In the genomic region with DNA sequence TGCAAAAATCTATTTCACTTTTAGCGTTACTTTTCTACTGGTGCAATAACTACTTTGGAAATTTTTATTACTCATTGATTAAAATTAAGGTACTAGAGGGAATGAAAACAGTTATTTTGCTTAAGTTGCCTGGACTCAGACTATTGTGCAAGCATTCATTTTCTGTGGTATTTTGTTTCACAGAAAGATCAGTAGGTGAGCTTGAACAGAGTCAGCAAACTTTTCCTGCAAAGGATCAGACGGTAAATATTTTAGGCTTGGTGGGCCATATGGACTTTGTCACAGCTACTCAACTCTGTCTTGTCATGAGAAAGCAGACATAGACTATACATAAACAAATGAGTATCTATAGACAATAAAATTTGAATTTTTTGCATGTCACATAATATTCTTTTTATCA, we compare ENCODE assay signal across 19 cellular contexts.
"Had no signal": no experiment of that assay in that cellular context is flagged by ENCODE, and none has a peak within 500 bp of the region (broad histone marks: within the 10 kb centered on the region; RNA-seq: fewer than 3 reads in every experiment).

No MANE protein-coding gene starts in this region.

- H3K4me1 ChIP-seq: breast epithelium, esophagus muscularis mucosa, lower lobe of right lung, suprapubic skin, upper lobe of left lung had no signal

- H3K27ac ChIP-seq: breast epithelium, esophagus muscularis mucosa, lower lobe of right lung, neutrophil, sigmoid colon, suprapubic skin, upper lobe of left lung had no signal

- H3K4me3 ChIP-seq: breast epithelium, esophagus muscularis mucosa, lower lobe of right lung, sigmoid colon, suprapubic skin, upper lobe of left lung had no signal

- H3K9me3 ChIP-seq: esophagus muscularis mucosa, lower lobe of right lung, neutrophil, sigmoid colon, upper lobe of left lung had no signal

- DNase-seq: activated CD4-positive, alpha-beta T cell treated with anti-CD3 and anti-CD28 coated beads for 1 hour; activated CD4-positive, alpha-beta T cell treated with anti-CD3 and anti-CD28 coated beads, Interleukin-2, amount 50 U/mL, for 48 hours; activated CD8-positive, alpha-beta memory T cell treated with anti-CD3 and anti-CD28 coated beads, Interleukin-2, amount 10 ng/mL, durations not matched to agents 7 days and 5 days; activated effector memory CD4-positive, alpha-beta T cell treated with Interleukin-2 at 50 U/mL for 16 hours; activated T-cell treated with anti-CD3 and anti-CD28 coated beads, Interleukin-2, amount 50 U/mL, for 24 hours; amygdala; hypothalamus; lower lobe of right lung; naive thymus-derived CD4-positive, alpha-beta T cell; sigmoid colon; stimulated activated CD4-positive, alpha-beta T cell treated with anti-CD3 and anti-CD28 coated beads, Interleukin-4, amount 100 ng/mL, for 1 hour; stimulated activated CD8-positive, alpha-beta memory T cell treated with anti-CD3 and anti-CD28 coated beads, Interleukin-4, amount 100 ng/mL, for 48 hours; stimulated activated naive CD8-positive, alpha-beta T cell treated with anti-CD3 and anti-CD28 coated beads, Interleukin-15, Interleukin-2, amounts not matched to agents 100 U/mL and 50 U/mL, for 24 hours; SW 1271; upper lobe of left lung had no signal

- H3K27me3 ChIP-seq: breast epithelium, esophagus muscularis mucosa, neutrophil, sigmoid colon, suprapubic skin, upper lobe of left lung had no signal

- H3K36me3 ChIP-seq: breast epithelium, esophagus muscularis mucosa, lower lobe of right lung, neutrophil, sigmoid colon, suprapubic skin, upper lobe of left lung had no signal
